Comparison of ENCODE assay signal across 8 cellular contexts in genomic region chr17:76267051-76267576, GRCh38. TPM values are rescaled to one million over a fixed set of nuclear protein-coding genes. Genes with fewer than 3 reads are reported as not detected.
DNase-seq lines count a peak whose midpoint lies in the region; ATAC-seq and TF ChIP-seq lines count a peak whose summit lies in the region.

No MANE protein-coding gene starts in this region.

- ATAC-seq in natural killer cell treated with Interleukin-12 subunit alpha and Interleukin-12 subunit beta and Interleukin-15 and Interleukin-18, amount 100 ng/mL, for 72 hours = no peak
- ATAC-seq in HG03439 (IDR thresholded peaks at IDR 0.05; ENCODE audit: unreplicated experiment) (no peak), GM21423 (IDR thresholded peaks at IDR 0.05; ENCODE audit: unreplicated experiment) (no peak)

- peaks cover 74 to 81% (median 78%) of the 10 kb centered on the region in 10 experiments for H3K4me1 ChIP-seq in BLaER1 treated with 17β-estradiol and CSF1 and Interleukin-3, amounts not matched to agents 10 nM and 100 nM

- intact Hi-C loops in lower leg skin (cut with DNase I; ENCODE audit: low total_unique reads) = no loop called here

- H3K4me3 ChIP-seq in BLaER1 treated with 17β-estradiol and CSF1 and Interleukin-3, amounts not matched to agents 10 nM and 100 nM = peak overlapping the region; percentile 84 to 97 (median 94)
- H3K4me3 ChIP-seq in coronary artery (peak overlapping the region; percentile 90), lower leg skin (ENCODE audit: low read depth, poor library complexity, severe bottlenecking) (no peak overlapping the region)

- H3K27me3 Mint-ChIP-seq in natural killer cell treated with Interleukin-12 subunit alpha and Interleukin-12 subunit beta and Interleukin-15 and Interleukin-18, amount 100 ng/mL, for 72 hours = no peaks in the 10 kb centered on the region

- H3K36me3 ChIP-seq in BLaER1 treated with 17β-estradiol and CSF1 and Interleukin-3, amounts not matched to agents 10 nM and 100 nM = peaks cover 21 to 48% (median 36%) of the 10 kb centered on the region in 11 experiments; a peak in 21 of 22 replicates

- H4K20me1 ChIP-seq in BLaER1 treated with 17β-estradiol and CSF1 and Interleukin-3, amounts not matched to agents 10 nM and 100 nM = peaks cover 0 to 33% (median 11%) of the 10 kb centered on the region in 11 experiments; a peak in 12 of 22 replicates

- peaks cover 52 to 54% of the 10 kb centered on the region in 2 donors for H3K4me1 Mint-ChIP-seq in natural killer cell treated with Interleukin-12 subunit alpha and Interleukin-12 subunit beta and Interleukin-15 and Interleukin-18, amount 100 ng/mL, for 72 hours (ENCODE audit: low read depth in 2 of 2)

- H3K9ac ChIP-seq in BLaER1 treated with 17β-estradiol and CSF1 and Interleukin-3, amounts not matched to agents 10 nM and 100 nM = peak overlapping the region; percentile 95 to 100 (median 99)

- DNase-seq in NAMALWA (ENCODE audit: low spot score) (peak; percentile 38), coronary artery (ENCODE audit: low spot score) (no peak), lower leg skin (ENCODE audit: low spot score in 2 of 2) (no peak)
- DNase-seq in natural killer cell treated with Interleukin-12 subunit alpha and Interleukin-12 subunit beta and Interleukin-15 and Interleukin-18, amount 100 ng/mL, for 72 hours (ENCODE audit: low spot score) = no peak
- DNase-seq in effector CD4-positive, alpha-beta T cell = no peak

- WGBS in lower leg skin, 2 donors = 82 to 83% methylated on average over 4 of the region's 4 CpGs

- peak overlapping the region; percentile 88 to 99 (median 98) for H3K27ac ChIP-seq in BLaER1 treated with 17β-estradiol and CSF1 and Interleukin-3, amounts not matched to agents 10 nM and 100 nM
- peak overlapping the region; percentile 89 to 97 for H3K27ac ChIP-seq in coronary artery

- peaks cover 7% of the 10 kb centered on the region for H3K36me3 Mint-ChIP-seq in natural killer cell treated with Interleukin-12 subunit alpha and Interleukin-12 subunit beta and Interleukin-15 and Interleukin-18, amount 100 ng/mL, for 72 hours

- TF ChIP-seq CTCF in coronary artery (IDR thresholded peaks at IDR 0.05) (no peak), lower leg skin (IDR thresholded peaks at IDR 0.05) (no peak)

- peak overlapping the region; percentile 92 for H3K4me3 Mint-ChIP-seq in natural killer cell treated with Interleukin-12 subunit alpha and Interleukin-12 subunit beta and Interleukin-15 and Interleukin-18, amount 100 ng/mL, for 72 hours

- no peaks in the 10 kb centered on the region for H3K9me3 Mint-ChIP-seq in natural killer cell treated with Interleukin-12 subunit alpha and Interleukin-12 subunit beta and Interleukin-15 and Interleukin-18, amount 100 ng/mL, for 72 hours

- no peak for TF ChIP-seq POLR2A in lower leg skin (IDR thresholded peaks at IDR 0.05)

- H3K27ac Mint-ChIP-seq in natural killer cell treated with Interleukin-12 subunit alpha and Interleukin-12 subunit beta and Interleukin-15 and Interleukin-18, amount 100 ng/mL, for 72 hours = peak overlapping the region; percentile 97 to 99

- H3K27me3 ChIP-seq in BLaER1 treated with 17β-estradiol and CSF1 and Interleukin-3, amounts not matched to agents 10 nM and 100 nM = no peaks in the 10 kb centered on the region

- no peaks in the 10 kb centered on the region for H3K9me3 ChIP-seq in BLaER1 treated with 17β-estradiol and CSF1 and Interleukin-3, amounts not matched to agents 10 nM and 100 nM (replicated peaks in 1 of 11)

- peak overlapping the region; percentile 91 to 100 (median 98) for H3K4me2 ChIP-seq in BLaER1 treated with 17β-estradiol and CSF1 and Interleukin-3, amounts not matched to agents 10 nM and 100 nM

RNA-seq across cellular contexts. Expression of gene UBALD2, which starts 2.0 kb away (rescaled TPM):
- total RNA-seq in natural killer cell treated with Interleukin-12 subunit alpha and Interleukin-12 subunit beta and Interleukin-15 and Interleukin-18, amount 100 ng/mL, for 72 hours = 100 to 1,000 TPM; 216 to 262 TPM
- total RNA-seq in lower leg skin = 10 to 100 TPM; 21.3 to 50.9 (median 28.6) TPM

RNA-seq across cellular contexts. Expression of gene RNF157, which starts 26.8 kb away (rescaled TPM):
- 100 to 1,000 TPM in 1 of 2 donors, 10 to 100 TPM in 1; 46.6 to 124 TPM for total RNA-seq in natural killer cell treated with Interleukin-12 subunit alpha and Interleukin-12 subunit beta and Interleukin-15 and Interleukin-18, amount 100 ng/mL, for 72 hours
- 1 to 10 TPM in 3 of 4 donors, under 1 TPM in 1; 0.83 to 2.4 (median 1.4) TPM for total RNA-seq in lower leg skin

RNA-seq across cellular contexts. Expression of gene QRICH2, which starts 41.0 kb away (rescaled TPM):
- total RNA-seq in natural killer cell treated with Interleukin-12 subunit alpha and Interleukin-12 subunit beta and Interleukin-15 and Interleukin-18, amount 100 ng/mL, for 72 hours = 1 to 10 TPM; 4.1 to 5.9 TPM
- total RNA-seq in lower leg skin = 1 to 10 TPM in 3 of 4 donors, under 1 TPM in 1; 0.88 to 3.3 (median 1.8) TPM

Comparison
In these comparisons a context has a peak if more than half of its experiments do, and no peak if none do; other contexts are left out.
1. RNA of gene UBALD2, which starts 2.0 kb away (total RNA-seq): 216 to 262 TPM in natural killer cell treated with Interleukin-12 subunit alpha and Interleukin-12 subunit beta and Interleukin-15 and Interleukin-18, amount 100 ng/mL, for 72 hours; 21.3 to 50.9 TPM in lower leg skin; every median in the first group is over 4 times any median in the second.
2. RNA of gene RNF157, which starts 26.8 kb away (total RNA-seq): 46.6 to 124 TPM in natural killer cell treated with Interleukin-12 subunit alpha and Interleukin-12 subunit beta and Interleukin-15 and Interleukin-18, amount 100 ng/mL, for 72 hours; 0.83 to 2.4 TPM in lower leg skin; every median in the first group is over 10 times any median in the second.